9 cellular contexts compared by ENCODE assay signal in genomic region chr12:67647251-67647546, GRCh38. TPM values are rescaled to one million over a fixed set of nuclear protein-coding genes. Genes with fewer than 3 reads are reported as not detected.
DNase-seq lines count a peak whose midpoint lies in the region; ATAC-seq, FAIRE-seq and TF ChIP-seq lines count a peak whose summit lies in the region.
"Had no signal": no experiment of that assay in that cellular context is flagged by ENCODE, and none has a peak within 500 bp of the region (broad histone marks: within the 10 kb centered on the region; RNA-seq: fewer than 3 reads in every experiment).

No MANE protein-coding gene starts in this region.

- H3K27ac Mint-ChIP-seq in activated T-cell treated with anti-CD3 and anti-CD28 coated beads, Interleukin-2, amount 50 U/mL, for 24 hours: no peak overlapping the region
- peak overlapping the region; percentile 85 for H3K27ac Mint-ChIP-seq in activated naive CD8-positive, alpha-beta T cell treated with anti-CD3 and anti-CD28 coated beads for 36 hours

- no peak for TF ChIP-seq POLR2A in HepG2 (IDR thresholded peaks at IDR 0.05; ENCODE audit: insufficient read depth in 1 of 2, low read depth in 2 of 2, low read length in 2 of 2)

- no peaks in the 10 kb centered on the region for H3K27me3 Mint-ChIP-seq in activated T-cell treated with anti-CD3 and anti-CD28 coated beads, Interleukin-2, amount 50 U/mL, for 24 hours
- H3K27me3 Mint-ChIP-seq in activated naive CD8-positive, alpha-beta T cell treated with anti-CD3 and anti-CD28 coated beads for 36 hours: no peaks in the 10 kb centered on the region

- FAIRE-seq in HepG2 (lab: Jason Lieb, UNC): no peak

- 0 out of 2 replicates have a peak, but pooled peaks have one; percentile 1 for TF ChIP-seq CTCF in HepG2 (CRISPR knock-in tag; IDR thresholded peaks at IDR 0.05)

- peak overlapping the region; percentile 79 to 84 (median 84); a peak in 5 of 6 replicates for H3K4me3 ChIP-seq in HepG2 (replicated peaks in 1 of 3; ENCODE audit: insufficient read depth in 1 of 3, low read depth in 2 of 3, low read length in 3 of 3)
- peak overlapping the region in 2 of 5 donors; percentile 84 for H3K4me3 ChIP-seq in subcutaneous abdominal adipose tissue (ENCODE audit: low read depth in 1 of 5, low read length in 5 of 5)

- TF ChIP-seq EP300 in HepG2 (IDR thresholded peaks at IDR 0.05; ENCODE audit: low read depth in 2 of 2, low read length in 2 of 2) (no peak), HepG2 (CRISPR knock-in tag; IDR thresholded peaks at IDR 0.05; ENCODE audit: borderline replicate concordance) (no peak)

- H3K36me3 ChIP-seq in HepG2 (replicated peaks in 1 of 2; ENCODE audit: control insufficient read depth in 1 of 2, insufficient read depth in 2 of 2, low read length in 2 of 2) (no peaks in the 10 kb centered on the region), subcutaneous abdominal adipose tissue (ENCODE audit: control insufficient read depth in 5 of 5, insufficient read depth in 5 of 5, low read length in 5 of 5) (no peaks in the 10 kb centered on the region)
- H3K36me3 ChIP-seq: uterus had no signal

- H4K20me1 ChIP-seq in HepG2 (ENCODE audit: insufficient read depth, low read length): peaks cover 8% of the 10 kb centered on the region; the same call in 1 of the 2 replicates

- no TSS peak for BruUV-seq in HepG2 (replicated peaks; lab: Mats Ljungman, UMichigan)

- no peaks in the 10 kb centered on the region for H3K9me3 Mint-ChIP-seq in activated T-cell treated with anti-CD3 and anti-CD28 coated beads, Interleukin-2, amount 50 U/mL, for 24 hours
- no peaks in the 10 kb centered on the region for H3K9me3 Mint-ChIP-seq in activated naive CD8-positive, alpha-beta T cell treated with anti-CD3 and anti-CD28 coated beads for 36 hours

- peak overlapping the region; percentile 83 for H3K4me3 Mint-ChIP-seq in activated T-cell treated with anti-CD3 and anti-CD28 coated beads, Interleukin-2, amount 50 U/mL, for 24 hours
- H3K4me3 Mint-ChIP-seq in activated naive CD8-positive, alpha-beta T cell treated with anti-CD3 and anti-CD28 coated beads for 36 hours: peak overlapping the region; percentile 89

- H3K9me3 ChIP-seq in HepG2 (ENCODE audit: low read length): no peaks in the 10 kb centered on the region
- H3K9me3 ChIP-seq in subcutaneous abdominal adipose tissue (ENCODE audit: control insufficient read depth in 5 of 5, low read length in 5 of 5): no peaks in the 10 kb centered on the region
- H3K9me3 ChIP-seq: uterus had no signal

- H3K4me1 ChIP-seq in HepG2 (ENCODE audit: insufficient read depth, low read length): peaks cover 36% of the 10 kb centered on the region
- peaks cover 2 to 32% (median 26%) of the 10 kb centered on the region in 5 donors for H3K4me1 ChIP-seq in subcutaneous abdominal adipose tissue (ENCODE audit: control insufficient read depth in 5 of 5, insufficient read depth in 5 of 5, low read length in 5 of 5)
- H3K4me1 ChIP-seq: uterus had no signal

- H3K9ac ChIP-seq in HepG2 (ENCODE audit: insufficient read depth, low read depth, low read length): peak overlapping the region; percentile 77
- H3K9ac ChIP-seq in subcutaneous abdominal adipose tissue (ENCODE audit: low read length in 5 of 5): no peak overlapping the region

- POLR2A ChIA-PET in HepG2 (lab: Yijun Ruan, JAX): interaction anchor here (1.5 to 1.6 kb wide), 2 partner anchors 101 to 378 kb away, joined by 5 to 11 read pairs; partner anchors contain the start of gene CAND1

- peak; percentile 32 for ATAC-seq in HepG2

- intact Hi-C loops in HepG2 (cut with micrococcal nuclease; ENCODE audit: unreplicated experiment): loop anchor here (1.0 to 2.0 kb wide), 2 partner anchors 64 to 101 kb away; no protein-coding TSS in a partner anchor

- DNase-seq in activated T-cell treated with anti-CD3 and anti-CD28 coated beads, Interleukin-2, amount 50 U/mL, for 24 hours: no peak
- no peak for DNase-seq in activated T-cell treated with anti-CD3 and anti-CD28 coated beads, Interleukin-2, amount 50 U/mL, for 1 hour
- no peak for DNase-seq in activated naive CD8-positive, alpha-beta T cell treated with anti-CD3 and anti-CD28 coated beads for 36 hours
- no peak for DNase-seq in HepG2 (ENCODE audit: low spot score)
- no peak for DNase-seq in NCI-H446 treated with DMSO at 0.1 percent for 48 hours (lab: John Stamatoyannopoulos, UW)
- no peak for DNase-seq in NCI-H1048 (lab: John Stamatoyannopoulos, UW)
- DNase-seq in cerebellar cortex (ENCODE audit: low spot score): no peak

- TF ChIP-seq RAD21 in HepG2 (CRISPR knock-in tag; IDR thresholded peaks at IDR 0.05): no peak

- H3K27ac ChIP-seq in HepG2 (ENCODE audit: extremely low read length, insufficient read depth, low read length): no peak overlapping the region
- H3K27ac ChIP-seq in subcutaneous abdominal adipose tissue (ENCODE audit: low read depth, low read length): peak overlapping the region; percentile 69

- peak overlapping the region; percentile 99 for H3K4me2 ChIP-seq in HepG2 (ENCODE audit: low read depth, low read length)

- in situ Hi-C loops in HepG2 (cut with HindIII; ENCODE audit: extremely low pct_ligation_motif_present, low pct_unique_long_range_greater_than_20kb): no loop called here

- H2AFZ ChIP-seq in HepG2 (ENCODE audit: low read length): no peak overlapping the region

- H3K36me3 Mint-ChIP-seq in activated T-cell treated with anti-CD3 and anti-CD28 coated beads, Interleukin-2, amount 50 U/mL, for 24 hours (ENCODE audit: low read depth): peaks cover 19% of the 10 kb centered on the region
- peaks cover 18% of the 10 kb centered on the region for H3K36me3 Mint-ChIP-seq in activated naive CD8-positive, alpha-beta T cell treated with anti-CD3 and anti-CD28 coated beads for 36 hours

- H3K79me2 ChIP-seq in HepG2 (ENCODE audit: insufficient read depth, low read length): peaks cover 23% of the 10 kb centered on the region

- WGBS in HepG2 (ENCODE audit: low lambda C conversion rate): 3% methylated on average over 7 of the region's 9 CpGs

- CTCF ChIA-PET in HepG2 (lab: Yijun Ruan, JAX; ENCODE audit: low intra/inter-chr PET ratio, low total read pairs): no interaction called here

- H3K27me3 ChIP-seq in HepG2 (ENCODE audit: control insufficient read depth in 1 of 2, insufficient read depth in 2 of 2, low read length in 2 of 2): 0 out of 5 replicates have a peak, but pooled peaks cover 0 to 3% of the 10 kb centered on the region in 2 experiments
- H3K27me3 ChIP-seq in subcutaneous abdominal adipose tissue (ENCODE audit: control insufficient read depth in 5 of 5, insufficient read depth in 4 of 5, low read length in 5 of 5): no peaks in the 10 kb centered on the region
- H3K27me3 ChIP-seq: uterus had no signal

- H3K4me1 Mint-ChIP-seq in activated T-cell treated with anti-CD3 and anti-CD28 coated beads, Interleukin-2, amount 50 U/mL, for 24 hours (ENCODE audit: low read depth): peaks cover 37% of the 10 kb centered on the region
- peaks cover 35% of the 10 kb centered on the region for H3K4me1 Mint-ChIP-seq in activated naive CD8-positive, alpha-beta T cell treated with anti-CD3 and anti-CD28 coated beads for 36 hours

TF ChIP-seq in HepG2, 621 proteins besides CTCF, POLR2A, EP300 and RAD21 (continues in another document):
- no peak for TF ChIP-seq ATF2 (CRISPR knock-in tag; IDR thresholded peaks at IDR 0.05)

RNA-seq across cellular contexts. Expression of gene DYRK2, which starts 1.3 kb away (rescaled TPM):
- total RNA-seq in activated naive CD8-positive, alpha-beta T cell treated with anti-CD3 and anti-CD28 coated beads for 36 hours: 10 to 100 TPM; 29.6 to 33.0 TPM
- total RNA-seq in HepG2 (2016; rRNA removed; fragmentation: Illumina TruSeq; extraction: Trizol): 10.1 and 11.5 TPM in 2 replicates
- 0.62 and 0.81 TPM in 2 replicates for total RNA-seq in HepG2 (2016; cell fraction: cytosol; rRNA removed; fragmentation: Illumina TruSeq; extraction: Trizol; ENCODE audit: low read depth)
- 9.8 and 11.5 TPM in 2 replicates for total RNA-seq in HepG2 (2016; cell fraction: insoluble cytoplasmic fraction; rRNA removed; fragmentation: Illumina TruSeq; extraction: Trizol)
- 4.4 and 5.2 TPM in 2 replicates for total RNA-seq in HepG2 (2016; cell fraction: membrane; rRNA removed; fragmentation: Illumina TruSeq; extraction: Trizol)
- total RNA-seq in HepG2 (2016; cell fraction: nucleus; rRNA removed; fragmentation: Illumina TruSeq; extraction: Trizol): 11.0 and 12.1 TPM in 2 replicates
- polyA plus RNA-seq in HepG2 (2011; rRNA removed): 8.2 and 9.3 TPM in 2 replicates
- 7.3 and 8.2 TPM in 2 replicates for polyA plus RNA-seq in HepG2 (2011; cell fraction: cytosol; rRNA removed)
- polyA plus RNA-seq in HepG2 (2011; cell fraction: nucleus; rRNA removed): 8.6 and 9.9 TPM in 2 replicates
- 5.3 and 6.0 TPM in 2 replicates for polyA plus RNA-seq in HepG2 (2012)
- 0.89 and 1.4 TPM in 2 replicates for polyA plus RNA-seq in HepG2 (2016; cell fraction: cytosol; fragmentation: Illumina TruSeq; extraction: Trizol; ENCODE audit: low read depth)
- polyA plus RNA-seq in HepG2 (2016; cell fraction: insoluble cytoplasmic fraction; fragmentation: Illumina TruSeq; extraction: Trizol; ENCODE audit: low read depth): 6.8 and 9.2 TPM in 2 replicates
- 2.1 and 2.6 TPM in 2 replicates for polyA plus RNA-seq in HepG2 (2016; cell fraction: membrane; fragmentation: Illumina TruSeq; extraction: Trizol; ENCODE audit: low read depth)
- 9.5 and 10.2 TPM in 2 replicates for polyA plus RNA-seq in HepG2 (2016; cell fraction: nucleus; fragmentation: Illumina TruSeq; extraction: Trizol; ENCODE audit: insufficient read depth, low read depth)
- 33.7 and 36.3 TPM in 2 replicates for polyA minus RNA-seq in HepG2 (2011; rRNA and poly(A)+ RNA removed; ENCODE audit: low replicate concordance)
- polyA minus RNA-seq in HepG2 (2011; cell fraction: cytosol; rRNA and poly(A)+ RNA removed): 10.1 and 14.8 TPM in 2 replicates
- polyA minus RNA-seq in HepG2 (2011; cell fraction: nucleus; rRNA and poly(A)+ RNA removed): 18.7 and 29.2 TPM in 2 replicates
